1 cellular context compared by ENCODE assay signal in genomic region chr13:72726185-72726584, GRCh38.
TF ChIP-seq lines count a peak whose summit lies in the region.

No MANE protein-coding gene starts in this region.

TF ChIP-seq in K562, 482 proteins besides CTCF, POLR2A, EP300 and RAD21:
- TF ChIP-seq CEBPB (tag; IDR thresholded peaks at IDR 0.05) = peak; percentile 58; the same call in 1 of the 2 replicates
